Comparison of ENCODE assay signal across 8 cellular contexts in genomic region chr5:34217386-34217785, GRCh38.
DNase-seq lines count a peak whose midpoint lies in the region; ATAC-seq and TF ChIP-seq lines count a peak whose summit lies in the region.
"Not testable (repeated sequence)": the region's sequence is repeated elsewhere in the genome, so short reads cannot be mapped to it uniquely, and the experiment has no call there.

No MANE protein-coding gene starts in this region.

- H3K9me1 ChIP-seq in IMR-90 (ENCODE audit: insufficient read depth, low read length) = not testable (repeated sequence)

- not testable (repeated sequence) for H3K18ac ChIP-seq in IMR-90 (ENCODE audit: low read depth, low read length)

- H2AFZ ChIP-seq in GM23248; IMR-90 (replicated peaks; ENCODE audit: low read length, poor library complexity); smooth muscle cell (ENCODE audit: low read depth): not testable (repeated sequence)

- not testable (repeated sequence) for H4K8ac ChIP-seq in IMR-90 (ENCODE audit: low read depth in 2 of 2, low read length in 2 of 2)

- not testable (repeated sequence) for H3K23ac ChIP-seq in IMR-90 (ENCODE audit: low read depth, low read length)

- H3K36me3 ChIP-seq in GM23248 (ENCODE audit: low read depth); IMR-90 (ENCODE audit: control insufficient read depth, insufficient read depth, low read length); adipocyte (ENCODE audit: control insufficient read depth, insufficient read depth, low read length, severe bottlenecking); smooth muscle cell (ENCODE audit: low read depth): not testable (repeated sequence)

- not testable (repeated sequence) for H2BK5ac ChIP-seq in IMR-90 (ENCODE audit: low read depth, low read length, poor library complexity, severe bottlenecking)

- CTCF ChIA-PET in AG04450 (lab: Charles Lee); IMR-90 (lab: Yijun Ruan, JAX): not testable (repeated sequence)

- H2AK5ac ChIP-seq in IMR-90 (ENCODE audit: low read depth, low read length) = not testable (repeated sequence)

- H3F3A ChIP-seq in GM23248 (ENCODE audit: insufficient read depth); smooth muscle cell (ENCODE audit: low read depth): not testable (repeated sequence)

- not testable (repeated sequence) for H3K9ac ChIP-seq in GM23248; IMR-90 (ENCODE audit: low read depth, low read length); adipocyte (ENCODE audit: low read length); smooth muscle cell (ENCODE audit: low read depth)

- H3K14ac ChIP-seq in IMR-90 (replicated peaks; ENCODE audit: low read depth, low read length) = not testable (repeated sequence)

- H4K91ac ChIP-seq in IMR-90 (ENCODE audit: insufficient read depth, low read depth, low read length) = not testable (repeated sequence)

- H3K4me3 ChIP-seq in AG04450 (ENCODE audit: low read depth, low read length); GM23248; IMR-90 (ENCODE audit: insufficient read depth, low read depth, low read length); adipocyte (ENCODE audit: low read length); cardiac fibroblast (replicated peaks in 1 of 2; ENCODE audit: low read depth in 2 of 2, low read length in 2 of 2); smooth muscle cell: not testable (repeated sequence)

- POLR2A ChIA-PET in AG04450 (lab: Yijun Ruan, JAX); IMR-90 (lab: Charles Lee; ENCODE audit: unreplicated experiment): not testable (repeated sequence)

- peak; percentile 8 for DNase-seq in AG04450 (ENCODE audit: low read depth, low spot score)
- peak; percentile 53 for DNase-seq in GM23248
- peak; percentile 83 for DNase-seq in IMR-90
- peak; percentile 30 for DNase-seq in adipocyte (ENCODE audit: low read depth)
- DNase-seq in cardiac fibroblast (ENCODE audit: low read depth in 2 of 2) = peak; percentile 29 to 71
- peak; percentile 23 for DNase-seq in fibroblast of peridontal ligament (ENCODE audit: extremely low read depth)
- DNase-seq in kidney tubule cell (ENCODE audit: low spot score) = peak; percentile 76
- DNase-seq in smooth muscle cell (lab: John Stamatoyannopoulos, UW; ENCODE audit: unreplicated experiment) = not testable (repeated sequence)

- TF ChIP-seq POLR2A in IMR-90 (IDR thresholded peaks at IDR 0.05; ENCODE audit: low read depth, low read length) = not testable (repeated sequence)

- H3K9me3 ChIP-seq in AG04450 (ENCODE audit: control insufficient read depth, insufficient read depth, low read length); GM23248 (ENCODE audit: low read depth); IMR-90 (ENCODE audit: control insufficient read depth, insufficient read depth, low read length); adipocyte (ENCODE audit: control insufficient read depth, low read length); smooth muscle cell (replicated peaks; ENCODE audit: low read depth): not testable (repeated sequence)

- not testable (repeated sequence) for H3K27ac ChIP-seq in AG04450 (ENCODE audit: low read depth, low read length); GM23248; IMR-90 (ENCODE audit: insufficient read depth, low read length)
- H3K27ac ChIP-seq in smooth muscle cell (ENCODE audit: low read depth) = peak overlapping the region; percentile 63

- in situ Hi-C loops in GM23248 (cut with MboI); IMR-90 (cut with MboI; ENCODE audit: low sequenced_read_pairs): not testable (repeated sequence)

- not testable (repeated sequence) for ATAC-seq in IMR-90 (ENCODE audit: low read depth)

- not testable (repeated sequence) for H3K4me2 ChIP-seq in GM23248 (ENCODE audit: unreplicated experiment)
- H3K4me2 ChIP-seq in IMR-90 (ENCODE audit: low read depth, low read length) (peak overlapping the region; percentile 40; the same call in 1 of the 2 replicates), smooth muscle cell (peak overlapping the region; percentile 14)

- H2BK20ac ChIP-seq in IMR-90 (ENCODE audit: low read depth, low read length) = not testable (repeated sequence)

- H2BK120ac ChIP-seq in IMR-90 (ENCODE audit: low read depth, low read length) = not testable (repeated sequence)

- H2BK15ac ChIP-seq in IMR-90 (ENCODE audit: low read depth, low read length) = not testable (repeated sequence)

- WGBS in GM23248 (ENCODE audit: low coverage in 1 of 2, low lambda C conversion rate in 2 of 2, missing lambda C conversion rate in 2 of 2), 2 experiments = 81 to 86% methylated on average over 1 of the region's 1 CpG
- no CpG with 5 or more reads among the region's 1 CpG for WGBS in IMR-90 (ENCODE audit: extremely low coverage in 2 of 2, insufficient read length in 1 of 2), 2 experiments
- 8% methylated on average over 1 of the region's 1 CpG for WGBS in smooth muscle cell (ENCODE audit: low lambda C conversion rate)

- TF ChIP-seq CTCF in AG04450 (IDR thresholded peaks at IDR 0.05; ENCODE audit: low read depth, low read length); IMR-90 (conservative IDR thresholded peaks at IDR 0.05; ENCODE audit: low read depth, low read length); cardiac fibroblast (IDR thresholded peaks at IDR 0.05; ENCODE audit: low read depth, low read length); smooth muscle cell (IDR thresholded peaks at IDR 0.05; ENCODE audit: borderline replicate concordance, insufficient read depth, poor library complexity, severe bottlenecking): not testable (repeated sequence)

- TF ChIP-seq RAD21 in IMR-90 (IDR thresholded peaks at IDR 0.05; ENCODE audit: low read length) = not testable (repeated sequence)

- not testable (repeated sequence) for H3K9me2 ChIP-seq in GM23248 (ENCODE audit: insufficient read depth)

- H3K27me3 ChIP-seq in AG04450 (ENCODE audit: control insufficient read depth, insufficient read depth, low read length); GM23248 (replicated peaks; ENCODE audit: insufficient read depth); IMR-90 (ENCODE audit: control insufficient read depth, insufficient read depth, low read length); adipocyte (replicated peaks; ENCODE audit: control insufficient read depth, insufficient read depth, low read length); smooth muscle cell (ENCODE audit: low read depth): not testable (repeated sequence)

- not testable (repeated sequence) for H3K4ac ChIP-seq in IMR-90 (ENCODE audit: low read depth, low read length)

- not testable (repeated sequence) for H4K20me1 ChIP-seq in GM23248 (ENCODE audit: insufficient read depth); IMR-90 (ENCODE audit: insufficient read depth, low read length); smooth muscle cell (ENCODE audit: low read depth)

- not testable (repeated sequence) for BruUV-seq in IMR-90 (replicated peaks; lab: Mats Ljungman, UMichigan)

- not testable (repeated sequence) for H3K79me1 ChIP-seq in IMR-90 (ENCODE audit: low read depth in 1 of 2, low read length in 2 of 2)

- H4K5ac ChIP-seq in IMR-90 (ENCODE audit: low read depth, low read length) = not testable (repeated sequence)

- intact Hi-C loops in IMR-90 (cut with micrococcal nuclease) = not testable (repeated sequence)

- not testable (repeated sequence) for H3K79me2 ChIP-seq in GM23248 (ENCODE audit: insufficient read depth); smooth muscle cell (ENCODE audit: low read depth)

- dilution Hi-C loops in IMR-90 (cut with HindIII; ENCODE audit: low sequenced_read_pairs, unreplicated experiment) = not testable (repeated sequence)

- H3K56ac ChIP-seq in IMR-90 (ENCODE audit: extremely low read depth, insufficient read depth, low read length) = not testable (repeated sequence)

- not testable (repeated sequence) for H3K4me1 ChIP-seq in GM23248 (ENCODE audit: insufficient read depth); IMR-90 (ENCODE audit: control insufficient read depth, insufficient read depth, low read length); adipocyte (ENCODE audit: control insufficient read depth, insufficient read depth, low read length); smooth muscle cell (ENCODE audit: low read depth)

- not testable (repeated sequence) for H2AK9ac ChIP-seq in IMR-90 (replicated peaks; ENCODE audit: low read depth, low read length, poor library complexity)
